Comparison of ENCODE assay signal across 21 cellular contexts in the genomic region with DNA sequence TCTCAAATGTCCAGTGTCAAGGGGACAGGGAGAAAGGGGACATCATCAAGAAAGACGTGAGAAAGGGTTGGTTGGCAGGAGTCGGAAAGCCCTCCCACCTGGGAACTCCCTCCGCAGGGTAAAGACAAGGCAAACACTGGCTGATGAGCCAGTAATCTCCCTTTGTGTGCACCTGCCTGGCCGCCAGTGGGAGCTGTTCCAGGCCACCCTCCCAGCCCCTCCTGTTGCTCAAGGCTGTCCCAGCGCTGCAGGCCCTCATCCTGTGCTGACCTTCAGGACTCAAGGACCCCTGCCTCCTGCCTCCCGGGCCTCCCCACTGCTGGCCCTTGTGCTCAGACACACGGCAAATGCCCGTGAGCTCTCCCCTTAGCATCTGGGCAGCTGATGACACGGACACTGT. TPM values are rescaled to one million over a fixed set of nuclear protein-coding genes. Genes with fewer than 3 reads are reported as not detected.
DNase-seq lines count a peak whose midpoint lies in the region; ATAC-seq, FAIRE-seq and TF ChIP-seq lines count a peak whose summit lies in the region.
"Had no signal": no experiment of that assay in that cellular context is flagged by ENCODE, and none has a peak within 500 bp of the region (broad histone marks: within the 10 kb centered on the region; RNA-seq: fewer than 3 reads in every experiment).

No MANE protein-coding gene starts in this region.

- WGBS in GM12878 (ENCODE audit: insufficient coverage, insufficient replicate concordance, low lambda C conversion rate, missing lambda C conversion rate), result 24% methylated on average over 9 of the region's 9 CpGs

- no peaks in the 10 kb centered on the region for H3K9me3 Mint-ChIP-seq in immature natural killer cell
- no peaks in the 10 kb centered on the region for H3K9me3 Mint-ChIP-seq in activated T-helper 1 cell treated with anti-CD3 and anti-CD28 coated beads, Interleukin-12 subunit alpha, Interleukin-12 subunit beta, Interleukin-2, Interleukin-4 antibody, amounts not matched to agents 30 ng/mL and 10 ng/mL and 1 ng/mL, durations not matched to agents 14 hours and 24 hours and 36 hours
- H3K9me3 Mint-ChIP-seq: CD8-positive, alpha-beta T cell had no signal

- in situ Hi-C loops in GM12878 (cut with MboI), result no loop called here

- H3K27ac Mint-ChIP-seq in immature natural killer cell, result no peak overlapping the region
- no peak overlapping the region for H3K27ac Mint-ChIP-seq in activated T-helper 1 cell treated with anti-CD3 and anti-CD28 coated beads, Interleukin-12 subunit alpha, Interleukin-12 subunit beta, Interleukin-2, Interleukin-4 antibody, amounts not matched to agents 30 ng/mL and 10 ng/mL and 1 ng/mL, durations not matched to agents 14 hours and 24 hours and 36 hours
- H3K27ac Mint-ChIP-seq: CD8-positive, alpha-beta T cell had no signal

- H3K9me3 ChIP-seq in GM12878 (replicated peaks; ENCODE audit: control insufficient read depth, insufficient read depth, low read length) (no peaks in the 10 kb centered on the region), mucosa of descending colon (no peaks in the 10 kb centered on the region)
- H3K9me3 ChIP-seq: upper lobe of left lung had no signal

- CTCF ChIA-PET in GM12878 (lab: Yijun Ruan, JAX), result no interaction called here

- TF ChIP-seq POLR2A in GM12878 (IDR thresholded peaks at IDR 0.05; ENCODE audit: low read depth, low read length), result no peak

- H3K4me3 ChIP-seq in GM12878, result no peak overlapping the region
- no peak overlapping the region for H3K4me3 ChIP-seq in mucosa of descending colon
- H3K4me3 ChIP-seq: dorsolateral prefrontal cortex, upper lobe of left lung had no signal

- POLR2A ChIA-PET in GM12878 (lab: Charles Lee), result no interaction called here

- H3K79me2 ChIP-seq in GM12878 (ENCODE audit: control insufficient read depth, insufficient read depth, low read length), result no peaks in the 10 kb centered on the region

- BruUV-seq in GM12878 (replicated peaks; lab: Mats Ljungman, UMichigan), result no TSS peak

- RAD21 ChIA-PET in GM12878 (lab: Charles Lee; ENCODE audit: unreplicated experiment), result no interaction called here

- 0 out of 6 replicates have a peak, but pooled peaks of 1 of the 3 experiments have one; percentile 12 for TF ChIP-seq CTCF in GM12878 (IDR thresholded peaks at IDR 0.05 in 2 of 3, conservative IDR thresholded peaks at IDR 0.05 in 1 of 3; ENCODE audit: control insufficient read depth in 2 of 3, extremely low read depth in 1 of 3, insufficient read depth in 1 of 3, low read depth in 3 of 3, low read length in 3 of 3)
- TF ChIP-seq CTCF in mucosa of descending colon (IDR thresholded peaks at IDR 0.05), result no peak

- H3K36me3 ChIP-seq in GM12878 (ENCODE audit: control insufficient read depth in 2 of 2, insufficient read depth in 2 of 2, low read length in 1 of 2) (no peaks in the 10 kb centered on the region), mucosa of descending colon (ENCODE audit: low read depth) (peaks cover 2% of the 10 kb centered on the region)
- H3K36me3 ChIP-seq: brain microvascular endothelial cell, upper lobe of left lung had no signal

- H3K4me1 ChIP-seq in GM12878 (ENCODE audit: control insufficient read depth, insufficient read depth, low read length), result no peaks in the 10 kb centered on the region
- H3K4me1 ChIP-seq in mucosa of descending colon (ENCODE audit: low read depth), result no peaks in the 10 kb centered on the region
- H3K4me1 ChIP-seq: upper lobe of left lung had no signal

- H3K4me3 Mint-ChIP-seq in immature natural killer cell, result no peak overlapping the region
- no peak overlapping the region for H3K4me3 Mint-ChIP-seq in activated T-helper 1 cell treated with anti-CD3 and anti-CD28 coated beads, Interleukin-12 subunit alpha, Interleukin-12 subunit beta, Interleukin-2, Interleukin-4 antibody, amounts not matched to agents 30 ng/mL and 10 ng/mL and 1 ng/mL, durations not matched to agents 14 hours and 24 hours and 36 hours
- H3K4me3 Mint-ChIP-seq: CD8-positive, alpha-beta T cell had no signal

- no peak overlapping the region for H3K9ac ChIP-seq in GM12878 (ENCODE audit: control insufficient read depth, insufficient read depth, low read length)

- H3K27me3 ChIP-seq in GM12878 (replicated peaks in 1 of 2; ENCODE audit: control insufficient read depth in 2 of 2, insufficient read depth in 2 of 2, low read length in 1 of 2), result no peaks in the 10 kb centered on the region
- H3K27me3 ChIP-seq: brain microvascular endothelial cell, upper lobe of left lung had no signal

- no peaks in the 10 kb centered on the region for H4K20me1 ChIP-seq in GM12878 (ENCODE audit: control insufficient read depth, insufficient read depth)

- TF ChIP-seq RAD21 in GM12878 (IDR thresholded peaks at IDR 0.05; ENCODE audit: insufficient read depth, low read depth, low read length), result no peak

- ATAC-seq in GM12878 (peak; percentile 51; the same call in 2 of the 3 replicates), mucosa of descending colon (peak; percentile 68)
- ATAC-seq: CD8-positive, alpha-beta T cell; left ventricle myocardium superior had no signal

- no peak overlapping the region for H2AFZ ChIP-seq in GM12878 (ENCODE audit: control insufficient read depth, low read depth, low read length)

- DNase-seq in NCI-H1436 (lab: John Stamatoyannopoulos, UW), result peak; percentile 16
- no peak for DNase-seq in NCI-H1436 treated with DMSO at 0.1 percent for 48 hours (lab: John Stamatoyannopoulos, UW)
- peak; percentile 90 for DNase-seq in HuH-7.5 (ENCODE audit: low spot score)
- DNase-seq in GM12878 (ENCODE audit: low read depth, low spot score), result no peak
- no peak for DNase-seq in mucosa of descending colon
- no peak for DNase-seq in immature natural killer cell
- no peak for DNase-seq in NK-92 treated with Interleukin-12 subunit alpha and Interleukin-12 subunit beta, amount 100 ng/mL, for 24 hours (lab: John Stamatoyannopoulos, UW)
- DNase-seq in activated T-helper 1 cell treated with anti-CD3 and anti-CD28 coated beads, Interleukin-12 subunit alpha, Interleukin-12 subunit beta, Interleukin-2, Interleukin-4 antibody, amounts not matched to agents 30 ng/mL and 10 ng/mL and 1 ng/mL, durations not matched to agents 14 hours and 24 hours and 36 hours (ENCODE audit: low spot score), result no peak
- DNase-seq: activated naive CD4-positive, alpha-beta T cell treated with Interleukin-2 at 50 U/mL for 16 hours; brain microvascular endothelial cell; CD8-positive, alpha-beta T cell; dorsolateral prefrontal cortex; GDM1; hypothalamus; left ventricle myocardium superior; NCI-H146; stimulated activated naive CD4-positive, alpha-beta T cell had no signal

- peaks cover 0 to 10% (median 3%) of the 10 kb centered on the region in 3 donors for H3K27me3 Mint-ChIP-seq in immature natural killer cell (ENCODE audit: low read depth in 3 of 3)
- no peaks in the 10 kb centered on the region for H3K27me3 Mint-ChIP-seq in activated T-helper 1 cell treated with anti-CD3 and anti-CD28 coated beads, Interleukin-12 subunit alpha, Interleukin-12 subunit beta, Interleukin-2, Interleukin-4 antibody, amounts not matched to agents 30 ng/mL and 10 ng/mL and 1 ng/mL, durations not matched to agents 14 hours and 24 hours and 36 hours (ENCODE audit: insufficient read depth)

- no peaks in the 10 kb centered on the region for H3K36me3 Mint-ChIP-seq in immature natural killer cell
- H3K36me3 Mint-ChIP-seq in activated T-helper 1 cell treated with anti-CD3 and anti-CD28 coated beads, Interleukin-12 subunit alpha, Interleukin-12 subunit beta, Interleukin-2, Interleukin-4 antibody, amounts not matched to agents 30 ng/mL and 10 ng/mL and 1 ng/mL, durations not matched to agents 14 hours and 24 hours and 36 hours (ENCODE audit: low read depth), result no peaks in the 10 kb centered on the region
- H3K36me3 Mint-ChIP-seq: CD8-positive, alpha-beta T cell had no signal

- no peak for TF ChIP-seq EP300 in GM12878 (IDR thresholded peaks at IDR 0.05; ENCODE audit: borderline replicate concordance in 1 of 2, control insufficient read depth in 1 of 2, low read depth in 2 of 2, low read length in 2 of 2)

- SMC1A ChIA-PET in GM12878 (lab: Charles Lee; ENCODE audit: uncharacterized antibody, unreplicated experiment), result no interaction called here

- H3K4me1 Mint-ChIP-seq in immature natural killer cell, result no peaks in the 10 kb centered on the region
- no peaks in the 10 kb centered on the region for H3K4me1 Mint-ChIP-seq in activated T-helper 1 cell treated with anti-CD3 and anti-CD28 coated beads, Interleukin-12 subunit alpha, Interleukin-12 subunit beta, Interleukin-2, Interleukin-4 antibody, amounts not matched to agents 30 ng/mL and 10 ng/mL and 1 ng/mL, durations not matched to agents 14 hours and 24 hours and 36 hours (ENCODE audit: low read depth)

- intact Hi-C loops in GM12878 (cut with micrococcal nuclease; ENCODE audit: unreplicated experiment), result no loop called here
- intact Hi-C loops in mucosa of descending colon (cut with DNase I, micrococcal nuclease), result no loop called here
- intact Hi-C loops in activated T-helper 1 cell treated with anti-CD3 and anti-CD28 coated beads, Interleukin-12 subunit alpha, Interleukin-12 subunit beta, Interleukin-2, Interleukin-4 antibody, amounts not matched to agents 30 ng/mL and 10 ng/mL and 1 ng/mL, durations not matched to agents 14 hours and 24 hours and 36 hours (cut with micrococcal nuclease), result no loop called here

- H3K4me2 ChIP-seq in GM12878 (ENCODE audit: control insufficient read depth, insufficient read depth), result no peak overlapping the region

- no peak for FAIRE-seq in GM12878 (lab: Jason Lieb, UNC)
- FAIRE-seq: A204.1, RCC 7860 had no signal

- no peak overlapping the region for H3K27ac ChIP-seq in GM12878 (ENCODE audit: control insufficient read depth, insufficient read depth)
- H3K27ac ChIP-seq: brain microvascular endothelial cell, dorsolateral prefrontal cortex, upper lobe of left lung had no signal

RNA-seq across cellular contexts. Expression of a gene that starts 7.4 kb away (rescaled TPM):
- not detected in 2 replicates for total RNA-seq in GM12878 (2013; cell fraction: nucleolus; rRNA removed)
- total RNA-seq in GM12878 (2014; rRNA removed) (not detected in 2 replicates), GM12878 (2014; rRNA removed; fragmentation: Illumina TruSeq; extraction: Trizol) (not detected in 2 replicates), GM12878 (2021) (not detected in 2 replicates), mucosa of descending colon (10 to 100 TPM; 14.3 to 57.5 (median 17.1) TPM)
- polyA plus RNA-seq in GM12878 (2011; ENCODE audit: low read depth), result not detected
- polyA plus RNA-seq in GM12878 (2011; rRNA removed) (not detected in 2 replicates), GM12878 (2014; fragmentation: Illumina TruSeq; extraction: Trizol) (not detected in 2 replicates), GM12878 (2014; fragmentation: Nextera tagmentation; extraction: Ambion mirVana) (not detected), GM12878 (2014; rRNA removed) (0.01 TPM in 1 of 2 replicates, not detected in the other), GM12878 (2016; fragmentation: Nextera tagmentation; extraction: Ambion mirVana) (not detected), immature natural killer cell (not detected)
- polyA plus RNA-seq in GM12878 (2011; cell fraction: cytosol; rRNA removed), result not detected in 2 replicates
- 0.01 TPM in 1 of 2 replicates, not detected in the other for polyA plus RNA-seq in GM12878 (2011; cell fraction: nucleus; rRNA removed)
- 0.04 TPM in 1 of 2 replicates, not detected in the other for polyA plus RNA-seq in GM12878 (2012)
- polyA minus RNA-seq in GM12878 (2011; rRNA and poly(A)+ RNA removed), result not detected in 2 replicates
- polyA minus RNA-seq in GM12878 (2011; cell fraction: cytosol; rRNA and poly(A)+ RNA removed), result not detected in 2 replicates
- not detected in 2 replicates for polyA minus RNA-seq in GM12878 (2011; cell fraction: nucleus; rRNA and poly(A)+ RNA removed)
- total RNA-seq in activated T-helper 1 cell treated with anti-CD3 and anti-CD28 coated beads, Interleukin-12 subunit alpha, Interleukin-12 subunit beta, Interleukin-2, Interleukin-4 antibody, amounts not matched to agents 30 ng/mL and 10 ng/mL and 1 ng/mL, durations not matched to agents 14 hours and 24 hours and 36 hours, result not detected in 2 replicates
- total RNA-seq: CD8-positive, alpha-beta T cell; NCI-H460; upper lobe of left lung had no signal

Comparison
In these comparisons a context has a peak if more than half of its experiments do, and no peak if none do; other contexts are left out.
1. DNase-seq: peak in NCI-H1436 (single experiment) and HuH-7.5 (single experiment); none in NCI-H1436 treated with DMSO at 0.1 percent for 48 hours (single experiment), GM12878 (single experiment), mucosa of descending colon (0 of 3), immature natural killer cell (0 of 3), NK-92 treated with Interleukin-12 subunit alpha and Interleukin-12 subunit beta, amount 100 ng/mL, for 24 hours (single experiment) and activated T-helper 1 cell treated with anti-CD3 and anti-CD28 coated beads, Interleukin-12 subunit alpha, Interleukin-12 subunit beta, Interleukin-2, Interleukin-4 antibody, amounts not matched to agents 30 ng/mL and 10 ng/mL and 1 ng/mL, durations not matched to agents 14 hours and 24 hours and 36 hours (single experiment).
2. RNA of a gene that starts 7.4 kb away (total RNA-seq): 14.3 to 57.5 TPM in mucosa of descending colon; not detected in GM12878 and not detected in activated T-helper 1 cell treated with anti-CD3 and anti-CD28 coated beads, Interleukin-12 subunit alpha, Interleukin-12 subunit beta, Interleukin-2, Interleukin-4 antibody, amounts not matched to agents 30 ng/mL and 10 ng/mL and 1 ng/mL, durations not matched to agents 14 hours and 24 hours and 36 hours; every median in the first group is over 10 times any median in the second.